In the genomic region with DNA sequence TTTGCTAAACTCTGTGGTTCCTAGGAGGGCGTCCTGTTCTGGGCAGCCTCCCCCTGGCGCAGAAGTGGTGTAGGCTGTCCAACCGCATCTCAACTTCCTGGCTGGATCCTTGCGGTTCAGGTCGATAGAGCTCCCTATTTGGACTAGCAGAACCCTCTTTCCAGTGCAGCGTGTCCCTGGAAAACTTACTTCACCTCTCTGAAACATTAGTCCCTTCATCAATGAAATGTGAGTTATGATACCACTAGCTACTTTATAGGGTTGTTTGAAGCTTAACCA, we compare ENCODE assay signal across 11 cellular contexts. TPM values are rescaled to one million over a fixed set of nuclear protein-coding genes. Genes with fewer than 3 reads are reported as not detected.
A peak's percentile ranks its signal among the peaks of the same experiment; 100 is the strongest.
DNase-seq lines count a peak whose midpoint lies in the region; ATAC-seq, FAIRE-seq and TF ChIP-seq lines count a peak whose summit lies in the region.
"Had no signal": no experiment of that assay in that cellular context is flagged by ENCODE, and none has a peak within 500 bp of the region (broad histone marks: within the 10 kb centered on the region; RNA-seq: fewer than 3 reads in every experiment).

No MANE protein-coding gene starts in this region.

- no peaks in the 10 kb centered on the region for H3K9me3 Mint-ChIP-seq in activated naive CD4-positive, alpha-beta T cell treated with anti-CD3 and anti-CD28 coated beads, Interleukin-2, amount 50 U/mL, for 24 hours
- H3K9me3 Mint-ChIP-seq in astrocyte (ENCODE audit: unreplicated experiment) = no peaks in the 10 kb centered on the region

- H3K36me3 ChIP-seq in astrocyte (ENCODE audit: insufficient read depth, low read length) (no peaks in the 10 kb centered on the region), kidney epithelial cell (ENCODE audit: control insufficient read depth, insufficient read depth, low read length) (no peaks in the 10 kb centered on the region), thoracic aorta (no peaks in the 10 kb centered on the region)

- peak overlapping the region; percentile 85 for H2AFZ ChIP-seq in astrocyte (ENCODE audit: low read depth, low read length)

- peaks cover 31% of the 10 kb centered on the region for H3K27me3 Mint-ChIP-seq in activated naive CD4-positive, alpha-beta T cell treated with anti-CD3 and anti-CD28 coated beads, Interleukin-2, amount 50 U/mL, for 24 hours
- peaks cover 20% of the 10 kb centered on the region for H3K27me3 Mint-ChIP-seq in astrocyte (ENCODE audit: low read depth, unreplicated experiment)

- no peak for ATAC-seq in thoracic aorta (ENCODE audit: insufficient number of reproducible peaks, low FRiP score, low read depth)
- ATAC-seq in HG02852 (IDR thresholded peaks at IDR 0.05; ENCODE audit: unreplicated experiment) = no peak
- ATAC-seq: HepG2 had no signal

- H3K9me3 ChIP-seq in astrocyte (ENCODE audit: insufficient read depth, low read depth, low read length) (no peaks in the 10 kb centered on the region), thoracic aorta (no peaks in the 10 kb centered on the region)

- H3K4me3 ChIP-seq in astrocyte (ENCODE audit: insufficient read depth, low read depth, low read length) = peak overlapping the region; percentile 71
- H3K4me3 ChIP-seq in kidney epithelial cell (ENCODE audit: low read depth, low read length) = peak overlapping the region; percentile 53
- peak overlapping the region; percentile 73 for H3K4me3 ChIP-seq in thoracic aorta

- H3K27ac ChIP-seq in astrocyte (ENCODE audit: low read depth, low read length) (no peak overlapping the region), thoracic aorta (no peak overlapping the region)

- H3K4me3 Mint-ChIP-seq in activated naive CD4-positive, alpha-beta T cell treated with anti-CD3 and anti-CD28 coated beads, Interleukin-2, amount 50 U/mL, for 24 hours = peak overlapping the region; percentile 42
- peak overlapping the region; percentile 81 for H3K4me3 Mint-ChIP-seq in astrocyte (ENCODE audit: unreplicated experiment)

- no peaks in the 10 kb centered on the region for H3K36me3 Mint-ChIP-seq in activated naive CD4-positive, alpha-beta T cell treated with anti-CD3 and anti-CD28 coated beads, Interleukin-2, amount 50 U/mL, for 24 hours
- no peaks in the 10 kb centered on the region for H3K36me3 Mint-ChIP-seq in astrocyte (ENCODE audit: low read depth, unreplicated experiment)

- H3K79me2 ChIP-seq in astrocyte (ENCODE audit: insufficient read depth, low read length) = peaks cover 2% of the 10 kb centered on the region

- TF ChIP-seq CTCF in astrocyte (IDR thresholded peaks at IDR 0.05; ENCODE audit: insufficient read depth, low read depth, low read length) (no peak), kidney epithelial cell (IDR thresholded peaks at IDR 0.05; ENCODE audit: insufficient read depth, low read length, poor library complexity, severe bottlenecking) (no peak), thoracic aorta (IDR thresholded peaks at IDR 0.05) (no peak)

- no peak for DNase-seq in activated naive CD4-positive, alpha-beta T cell treated with anti-CD3 and anti-CD28 coated beads, Interleukin-2, amount 50 U/mL, for 16 hours
- DNase-seq in astrocyte (ENCODE audit: low read depth) = no peak
- no peak for DNase-seq in kidney epithelial cell (ENCODE audit: low read depth)
- no peak for DNase-seq in thoracic aorta (ENCODE audit: low spot score)
- DNase-seq in iPS-NIHi7 (ENCODE audit: extremely low spot score) = no peak
- DNase-seq in HCEC 1CT = no peak
- DNase-seq: activated CD4-positive, alpha-beta T cell treated with anti-CD3 and anti-CD28 coated beads, Interleukin-2, amount 50 U/mL, for 48 hours; NCI-H2171 had no signal

- H3K4me1 ChIP-seq in astrocyte (ENCODE audit: insufficient read depth, low read length) (peaks cover 13% of the 10 kb centered on the region), thoracic aorta (ENCODE audit: control insufficient read depth in 1 of 2, low read depth in 2 of 2) (no peaks in the 10 kb centered on the region)

- FAIRE-seq in astrocyte (lab: Jason Lieb, UNC) = no peak
- FAIRE-seq: HepG2 had no signal

- H3K4me1 Mint-ChIP-seq in activated naive CD4-positive, alpha-beta T cell treated with anti-CD3 and anti-CD28 coated beads, Interleukin-2, amount 50 U/mL, for 24 hours = peaks cover 14% of the 10 kb centered on the region
- H3K4me1 Mint-ChIP-seq in astrocyte (ENCODE audit: low read depth, unreplicated experiment) = no peaks in the 10 kb centered on the region

- H3K9ac ChIP-seq in astrocyte (ENCODE audit: low read length) = peak overlapping the region; percentile 80

- no peaks in the 10 kb centered on the region for H3K27me3 ChIP-seq in astrocyte (ENCODE audit: insufficient read depth, low read length)
- no peaks in the 10 kb centered on the region for H3K27me3 ChIP-seq in kidney epithelial cell (ENCODE audit: control insufficient read depth, insufficient read depth, low read length)
- no peaks in the 10 kb centered on the region for H3K27me3 ChIP-seq in thoracic aorta (replicated peaks; ENCODE audit: insufficient read depth)

- H4K20me1 ChIP-seq in astrocyte (ENCODE audit: insufficient read depth, low read length) = peaks cover 10% of the 10 kb centered on the region

- no peak overlapping the region for H3K27ac Mint-ChIP-seq in activated naive CD4-positive, alpha-beta T cell treated with anti-CD3 and anti-CD28 coated beads, Interleukin-2, amount 50 U/mL, for 24 hours
- no peak overlapping the region for H3K27ac Mint-ChIP-seq in astrocyte (ENCODE audit: unreplicated experiment)

- peak overlapping the region; percentile 98 for H3K4me2 ChIP-seq in astrocyte (ENCODE audit: low read length)

RNA-seq across cellular contexts. Expression of gene STK32B, which starts 1.1 kb away (rescaled TPM):
- total RNA-seq in astrocyte (2.1 and 2.9 TPM in 2 replicates), kidney epithelial cell (2.6 and 3.6 TPM in 2 replicates), thoracic aorta (1 to 10 TPM; 4.5 to 7.0 TPM)
- total RNA-seq: HepG2 had no signal

RNA-seq across cellular contexts. Expression of gene CYTL1, which starts 33.1 kb away (rescaled TPM):
- total RNA-seq in astrocyte (9.2 and 9.6 TPM in 2 replicates), kidney epithelial cell (8.2 and 9.4 TPM in 2 replicates), thoracic aorta (100 to 1,000 TPM in 1 of 2 donors, 10 to 100 TPM in 1; 52.3 to 126 TPM)
- total RNA-seq: HepG2 had no signal
